In genomic region chr12:57753938-57754337, GRCh38 we compare ENCODE assay signal across 8 cellular contexts. TPM values are rescaled to one million over a fixed set of nuclear protein-coding genes. Genes with fewer than 3 reads are reported as not detected.
A peak's percentile ranks its signal among the peaks of the same experiment; 100 is the strongest.
DNase-seq lines count a peak whose midpoint lies in the region; ATAC-seq, FAIRE-seq and TF ChIP-seq lines count a peak whose summit lies in the region.

No MANE protein-coding gene starts in this region.

- H3K36me3 Mint-ChIP-seq in CD4-positive, CD25-positive, alpha-beta regulatory T cell, result peaks cover 8% of the 10 kb centered on the region
- peaks cover 33% of the 10 kb centered on the region for H3K36me3 Mint-ChIP-seq in activated naive CD8-positive, alpha-beta T cell treated with anti-CD3 and anti-CD28 coated beads, Interleukin-2, amount 50 U/mL, for 24 hours (ENCODE audit: low read depth)
- H3K36me3 Mint-ChIP-seq in natural killer cell, result no peaks in the 10 kb centered on the region

- TF ChIP-seq CTCF in natural killer cell (IDR thresholded peaks at IDR 0.05) (no peak), foreskin fibroblast (IDR thresholded peaks at IDR 0.05; ENCODE audit: low read depth, low read length) (no peak)

- peaks cover 22 to 67% (median 41%) of the 10 kb centered on the region in 4 donors for H3K4me1 Mint-ChIP-seq in CD4-positive, CD25-positive, alpha-beta regulatory T cell
- peaks cover 61% of the 10 kb centered on the region for H3K4me1 Mint-ChIP-seq in activated naive CD8-positive, alpha-beta T cell treated with anti-CD3 and anti-CD28 coated beads, Interleukin-2, amount 50 U/mL, for 24 hours
- H3K4me1 Mint-ChIP-seq in natural killer cell, result peaks cover 46 to 55% of the 10 kb centered on the region in 2 donors

- no peaks in the 10 kb centered on the region for H3K9me3 ChIP-seq in CD4-positive, CD25-positive, alpha-beta regulatory T cell (ENCODE audit: control insufficient read depth in 2 of 2, low read length in 2 of 2)
- no peaks in the 10 kb centered on the region for H3K9me3 ChIP-seq in HUES6 (ENCODE audit: control insufficient read depth, insufficient read depth, low read depth, low read length)
- H3K9me3 ChIP-seq in small intestine (ENCODE audit: control insufficient read depth, low read depth), result no peaks in the 10 kb centered on the region

- peaks cover 49% of the 10 kb centered on the region for H3K4me1 ChIP-seq in CD4-positive, CD25-positive, alpha-beta regulatory T cell (ENCODE audit: control insufficient read depth, insufficient read depth, low read length, poor library complexity, severe bottlenecking)
- H3K4me1 ChIP-seq in HUES6 (ENCODE audit: control insufficient read depth, insufficient read depth, low read length) (peaks cover 16% of the 10 kb centered on the region), small intestine (ENCODE audit: control insufficient read depth in 2 of 2, insufficient read depth in 1 of 2, low read depth in 1 of 2, low read length in 1 of 2) (peaks cover 2% of the 10 kb centered on the region in 2 donors)

- H3K27ac Mint-ChIP-seq in CD4-positive, CD25-positive, alpha-beta regulatory T cell, result peak overlapping the region; percentile 95 to 99 (median 98)
- H3K27ac Mint-ChIP-seq in activated naive CD8-positive, alpha-beta T cell treated with anti-CD3 and anti-CD28 coated beads, Interleukin-2, amount 50 U/mL, for 24 hours, result peak overlapping the region; percentile 21
- peak overlapping the region; percentile 91 to 92 for H3K27ac Mint-ChIP-seq in natural killer cell

- H3K9me3 Mint-ChIP-seq in CD4-positive, CD25-positive, alpha-beta regulatory T cell, result no peaks in the 10 kb centered on the region
- no peaks in the 10 kb centered on the region for H3K9me3 Mint-ChIP-seq in activated naive CD8-positive, alpha-beta T cell treated with anti-CD3 and anti-CD28 coated beads, Interleukin-2, amount 50 U/mL, for 24 hours
- H3K9me3 Mint-ChIP-seq in natural killer cell, result no peaks in the 10 kb centered on the region

- peaks cover 25% of the 10 kb centered on the region for H3K36me3 ChIP-seq in CD4-positive, CD25-positive, alpha-beta regulatory T cell (ENCODE audit: control insufficient read depth, insufficient read depth, low read length)
- H3K36me3 ChIP-seq in HUES6 (ENCODE audit: control insufficient read depth, insufficient read depth, low read length), result peaks cover 23% of the 10 kb centered on the region
- peaks cover 2 to 3% of the 10 kb centered on the region in 2 donors for H3K36me3 ChIP-seq in small intestine (ENCODE audit: control insufficient read depth in 2 of 2, insufficient read depth in 2 of 2, low read length in 2 of 2)

- no peaks in the 10 kb centered on the region for H3K27me3 ChIP-seq in CD4-positive, CD25-positive, alpha-beta regulatory T cell (ENCODE audit: control insufficient read depth, insufficient read depth, low read length)
- H3K27me3 ChIP-seq in HUES6 (ENCODE audit: control insufficient read depth, insufficient read depth, low read length) (peaks cover 48% of the 10 kb centered on the region), small intestine (ENCODE audit: control insufficient read depth in 2 of 2, insufficient read depth in 2 of 2, low read length in 2 of 2) (no peaks in the 10 kb centered on the region)

- H3K4me3 ChIP-seq in CD4-positive, CD25-positive, alpha-beta regulatory T cell (ENCODE audit: low read depth, low read length), result peak overlapping the region; percentile 74
- H3K4me3 ChIP-seq in HUES6 (ENCODE audit: low read depth, low read length), result peak overlapping the region; percentile 76
- no peak overlapping the region for H3K4me3 ChIP-seq in small intestine (ENCODE audit: low read depth in 1 of 2, low read length in 2 of 2)
- no peak overlapping the region for H3K4me3 ChIP-seq in foreskin fibroblast (ENCODE audit: low read depth in 1 of 2, low read length in 2 of 2)

- peak overlapping the region; percentile 90 to 98 (median 96) for H3K4me3 Mint-ChIP-seq in CD4-positive, CD25-positive, alpha-beta regulatory T cell
- H3K4me3 Mint-ChIP-seq in activated naive CD8-positive, alpha-beta T cell treated with anti-CD3 and anti-CD28 coated beads, Interleukin-2, amount 50 U/mL, for 24 hours, result peak overlapping the region; percentile 80
- peak overlapping the region; percentile 97 for H3K4me3 Mint-ChIP-seq in natural killer cell

- no peak for FAIRE-seq in small intestine (lab: Jason Lieb, UNC)

- H3K27ac ChIP-seq in CD4-positive, CD25-positive, alpha-beta regulatory T cell (ENCODE audit: insufficient read depth, low read length, poor library complexity, severe bottlenecking), result peak overlapping the region; percentile 92
- H3K27ac ChIP-seq in HUES6 (ENCODE audit: low read depth, low read length) (no peak overlapping the region), small intestine (ENCODE audit: low read depth in 1 of 2, low read length in 1 of 2) (no peak overlapping the region)

- no peak for DNase-seq in CD4-positive, CD25-positive, alpha-beta regulatory T cell
- DNase-seq in activated naive CD8-positive, alpha-beta T cell treated with anti-CD3 and anti-CD28 coated beads, Interleukin-2, amount 50 U/mL, for 24 hours, result no peak
- no peak for DNase-seq in natural killer cell
- DNase-seq in small intestine, result no peak
- no peak for DNase-seq in foreskin fibroblast

- intact Hi-C loops in natural killer cell (cut with micrococcal nuclease), result no loop called here

- WGBS in small intestine, 3 donors, result 26 to 36% (median 32%) methylated on average over 1 of the region's 1 CpG

- ATAC-seq in CD4-positive, CD25-positive, alpha-beta regulatory T cell (ENCODE audit: low read depth in 2 of 2), result no peak
- ATAC-seq in activated naive CD8-positive, alpha-beta T cell treated with anti-CD3 and anti-CD28 coated beads, Interleukin-2, amount 50 U/mL, for 24 hours, result no peak
- ATAC-seq in natural killer cell (no peak), GM18870 (IDR thresholded peaks at IDR 0.05; ENCODE audit: unreplicated experiment) (no peak), GM21367 (IDR thresholded peaks at IDR 0.05; ENCODE audit: unreplicated experiment) (no peak)

- H3K9ac ChIP-seq in HUES6 (ENCODE audit: low read length), result no peak overlapping the region

- peaks cover 4% of the 10 kb centered on the region for H3K27me3 Mint-ChIP-seq in CD4-positive, CD25-positive, alpha-beta regulatory T cell
- peaks cover 3% of the 10 kb centered on the region for H3K27me3 Mint-ChIP-seq in activated naive CD8-positive, alpha-beta T cell treated with anti-CD3 and anti-CD28 coated beads, Interleukin-2, amount 50 U/mL, for 24 hours
- no peaks in the 10 kb centered on the region for H3K27me3 Mint-ChIP-seq in natural killer cell (ENCODE audit: low read depth in 2 of 2)

RNA-seq across cellular contexts. Expression of gene MARCHF9, which starts 1.0 kb away (rescaled TPM):
- 35.4 TPM for total RNA-seq in CD4-positive, CD25-positive, alpha-beta regulatory T cell
- polyA plus RNA-seq in CD4-positive, CD25-positive, alpha-beta regulatory T cell, result 1 to 10 TPM; 2.2 to 4.5 (median 3.8) TPM
- total RNA-seq in natural killer cell, result 10 to 100 TPM; 25.4 to 28.4 (median 26.0) TPM
- polyA plus RNA-seq in small intestine, result 10 to 100 TPM in 1 of 3 donors, 1 to 10 TPM in 2; 8.4 to 13.8 (median 8.9) TPM

RNA-seq across cellular contexts. Expression of gene CDK4, which starts 1.8 kb away (rescaled TPM):
- 17.5 TPM for total RNA-seq in CD4-positive, CD25-positive, alpha-beta regulatory T cell
- polyA plus RNA-seq in CD4-positive, CD25-positive, alpha-beta regulatory T cell, result 10 to 100 TPM; 62.2 to 90.3 (median 69.7) TPM
- 10 to 100 TPM; 30.7 to 39.5 (median 37.7) TPM for total RNA-seq in natural killer cell
- polyA plus RNA-seq in small intestine, result 10 to 100 TPM; 13.2 to 98.8 (median 41.6) TPM

RNA-seq across cellular contexts. Expression of gene TSPAN31, which starts 9.1 kb away (rescaled TPM):
- 8.7 TPM for total RNA-seq in CD4-positive, CD25-positive, alpha-beta regulatory T cell
- 10 to 100 TPM; 38.4 to 48.9 (median 39.6) TPM for polyA plus RNA-seq in CD4-positive, CD25-positive, alpha-beta regulatory T cell
- 10 to 100 TPM; 18.3 to 27.0 (median 23.5) TPM for total RNA-seq in natural killer cell
- 10 to 100 TPM; 13.2 to 33.7 (median 15.4) TPM for polyA plus RNA-seq in small intestine

RNA-seq across cellular contexts. Expression of gene CYP27B1, which starts 12.9 kb away (rescaled TPM):
- total RNA-seq in CD4-positive, CD25-positive, alpha-beta regulatory T cell, result not detected
- under 1 TPM in 2 of 4 donors, not detected in 2; 0.14 to 0.26 TPM for polyA plus RNA-seq in CD4-positive, CD25-positive, alpha-beta regulatory T cell
- total RNA-seq in natural killer cell, result 1 to 10 TPM; 1.1 to 1.7 (median 1.6) TPM
- 1 to 10 TPM in 2 of 3 donors, under 1 TPM in 1; 0.27 to 1.4 (median 1.1) TPM for polyA plus RNA-seq in small intestine

RNA-seq across cellular contexts. Expression of gene AGAP2, which starts 15.4 kb away (rescaled TPM):
- 60.3 TPM for total RNA-seq in CD4-positive, CD25-positive, alpha-beta regulatory T cell
- 1 to 10 TPM; 4.4 to 7.7 (median 5.6) TPM for polyA plus RNA-seq in CD4-positive, CD25-positive, alpha-beta regulatory T cell
- 10 to 100 TPM; 54.1 to 63.5 (median 54.8) TPM for total RNA-seq in natural killer cell
- 1 to 10 TPM in 2 of 3 donors, under 1 TPM in 1; 0.67 to 1.8 (median 1.1) TPM for polyA plus RNA-seq in small intestine

Comparison
In these comparisons a context has a peak if more than half of its experiments do, and no peak if none do; other contexts are left out.
1. H3K4me3 ChIP-seq: peak in CD4-positive, CD25-positive, alpha-beta regulatory T cell (single experiment) and HUES6 (single experiment); none in small intestine (0 of 2) and foreskin fibroblast (0 of 2).
2. H3K27ac Mint-ChIP-seq: peak in every context shown above with its lines; median percentile 98 in CD4-positive, CD25-positive, alpha-beta regulatory T cell; 92 in natural killer cell; 21 in activated naive CD8-positive, alpha-beta T cell treated with anti-CD3 and anti-CD28 coated beads, Interleukin-2, amount 50 U/mL, for 24 hours.
3. Peak in every context shown above with its lines, with median percentiles within 50 percentile points of each other: H3K4me3 Mint-ChIP-seq.